Comparison of ENCODE assay signal across 13 cellular contexts in the genomic region with DNA sequence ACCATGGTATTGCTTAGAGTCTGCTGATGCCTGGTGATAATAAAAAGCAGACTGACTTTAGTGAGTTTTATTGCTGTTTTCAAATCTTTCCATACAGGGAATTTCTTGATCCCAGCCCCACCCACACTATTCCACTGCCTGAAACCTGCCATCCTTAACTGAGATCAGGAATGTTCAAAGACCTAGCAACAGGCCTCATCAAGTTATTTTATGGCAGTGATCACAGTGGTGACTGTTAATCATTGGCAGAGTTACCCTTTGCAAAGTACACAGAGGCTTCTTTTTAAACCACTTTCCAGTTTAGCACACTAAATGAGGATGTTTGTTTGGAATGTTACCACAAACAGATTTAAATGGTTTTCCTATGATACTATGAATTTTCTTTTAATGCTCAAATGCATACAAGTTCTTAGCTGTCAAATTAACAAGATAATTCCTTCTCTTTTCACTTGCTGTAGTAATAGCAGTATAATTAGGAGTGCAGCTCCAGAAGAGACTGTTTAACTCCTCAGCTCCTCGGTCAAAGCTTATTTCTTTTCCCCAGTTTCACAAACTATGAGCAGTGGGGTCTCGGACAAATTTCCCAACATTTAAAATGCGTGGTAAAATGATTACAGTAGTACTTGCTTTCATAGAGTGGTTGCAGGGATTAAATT.
DNase-seq lines count a peak whose midpoint lies in the region; ATAC-seq and TF ChIP-seq lines count a peak whose summit lies in the region.
"Had no signal": no experiment of that assay in that cellular context is flagged by ENCODE, and none has a peak within 500 bp of the region (broad histone marks: within the 10 kb centered on the region; RNA-seq: fewer than 3 reads in every experiment).

No MANE protein-coding gene starts in this region.

- H3K27me3 Mint-ChIP-seq in activated CD8-positive, alpha-beta T cell treated with anti-CD3 and anti-CD28 coated beads, Interleukin-2, amount 10 ng/mL, durations not matched to agents 7 days and 5 days (ENCODE audit: low read depth): peaks cover 4% of the 10 kb centered on the region

- H3K36me3 Mint-ChIP-seq in activated CD8-positive, alpha-beta T cell treated with anti-CD3 and anti-CD28 coated beads, Interleukin-2, amount 10 ng/mL, durations not matched to agents 7 days and 5 days (ENCODE audit: low read depth): no peaks in the 10 kb centered on the region

- no peak overlapping the region for H3K4me3 ChIP-seq in RWPE2 (ENCODE audit: severe bottlenecking)
- no peak overlapping the region for H3K4me3 ChIP-seq in kidney epithelial cell (ENCODE audit: low read depth, low read length)
- H3K4me3 ChIP-seq in prostate gland: no peak overlapping the region
- H3K4me3 ChIP-seq: HAP-1, thyroid gland had no signal

- WGBS in prostate gland: 34% methylated on average over 3 of the region's 3 CpGs

- no peaks in the 10 kb centered on the region for H3K4me1 ChIP-seq in RWPE2 (ENCODE audit: insufficient read depth, poor library complexity, severe bottlenecking)
- H3K4me1 ChIP-seq in prostate gland (replicated peaks): no peaks in the 10 kb centered on the region

- ATAC-seq in RWPE2 (ENCODE audit: low read depth): peak; percentile 61
- no peak for ATAC-seq in activated CD8-positive, alpha-beta T cell treated with anti-CD3 and anti-CD28 coated beads, Interleukin-2, amount 10 ng/mL, durations not matched to agents 7 days and 5 days
- no peak for ATAC-seq in esophagus mucosa

- no peaks in the 10 kb centered on the region for H3K9me3 Mint-ChIP-seq in activated CD8-positive, alpha-beta T cell treated with anti-CD3 and anti-CD28 coated beads, Interleukin-2, amount 10 ng/mL, durations not matched to agents 7 days and 5 days (ENCODE audit: insufficient read depth)
- H3K9me3 Mint-ChIP-seq: activated T-cell treated with anti-CD3 and anti-CD28 coated beads, Interleukin-2, amount 50 U/mL, for 24 hours had no signal

- no peak overlapping the region for H3K4me3 Mint-ChIP-seq in activated CD8-positive, alpha-beta T cell treated with anti-CD3 and anti-CD28 coated beads, Interleukin-2, amount 10 ng/mL, durations not matched to agents 7 days and 5 days
- H3K4me3 Mint-ChIP-seq: activated T-cell treated with anti-CD3 and anti-CD28 coated beads, Interleukin-2, amount 50 U/mL, for 24 hours; B cell had no signal

- POLR2A ChIA-PET in activated CD8-positive, alpha-beta T cell treated with anti-CD3 and anti-CD28 coated beads, Interleukin-2, amount 10 ng/mL, durations not matched to agents 7 days and 5 days (lab: Charles Lee): no interaction called here

- H3K4me1 Mint-ChIP-seq in activated CD8-positive, alpha-beta T cell treated with anti-CD3 and anti-CD28 coated beads, Interleukin-2, amount 10 ng/mL, durations not matched to agents 7 days and 5 days (ENCODE audit: low read depth): no peaks in the 10 kb centered on the region
- H3K4me1 Mint-ChIP-seq: B cell had no signal

- in situ Hi-C loops in Caki2 (cut with HindIII; ENCODE audit: low pct_unique_long_range_greater_than_20kb, low sequenced_read_pairs): no loop called here
- in situ Hi-C loops in GM13976 (cut with MboI; ENCODE audit: low sequenced_read_pairs, unreplicated experiment): no loop called here

- no peak for TF ChIP-seq CTCF in RWPE2 (IDR thresholded peaks at IDR 0.05; ENCODE audit: poor library complexity, severe bottlenecking)
- no peak for TF ChIP-seq CTCF in kidney epithelial cell (IDR thresholded peaks at IDR 0.05; ENCODE audit: insufficient read depth, low read length, poor library complexity, severe bottlenecking)
- no peak for TF ChIP-seq CTCF in prostate gland (IDR thresholded peaks at IDR 0.05)
- no peak for TF ChIP-seq CTCF in GM13976 (IDR thresholded peaks at IDR 0.05; ENCODE audit: borderline replicate concordance, control extremely low read depth, extremely low read depth, insufficient read depth, missing control alignments)

- no peak overlapping the region for H3K27ac Mint-ChIP-seq in activated CD8-positive, alpha-beta T cell treated with anti-CD3 and anti-CD28 coated beads, Interleukin-2, amount 10 ng/mL, durations not matched to agents 7 days and 5 days
- H3K27ac Mint-ChIP-seq: activated T-cell treated with anti-CD3 and anti-CD28 coated beads, Interleukin-2, amount 50 U/mL, for 24 hours; B cell had no signal

- CTCF ChIA-PET in activated CD8-positive, alpha-beta T cell treated with anti-CD3 and anti-CD28 coated beads, Interleukin-2, amount 10 ng/mL, durations not matched to agents 7 days and 5 days (lab: Charles Lee): no interaction called here

- H3K36me3 ChIP-seq in RWPE2 (ENCODE audit: low read depth): no peaks in the 10 kb centered on the region
- no peaks in the 10 kb centered on the region for H3K36me3 ChIP-seq in kidney epithelial cell (ENCODE audit: control insufficient read depth, insufficient read depth, low read length)
- no peaks in the 10 kb centered on the region for H3K36me3 ChIP-seq in prostate gland
- H3K36me3 ChIP-seq: HAP-1, thyroid gland had no signal

- DNase-seq in Caki2 (ENCODE audit: low read depth): peak; percentile 66
- no peak for DNase-seq in RWPE2 (ENCODE audit: low spot score)
- DNase-seq in kidney epithelial cell (ENCODE audit: low read depth): peak; percentile 72
- DNase-seq in prostate gland (ENCODE audit: low spot score): peak; percentile 21
- DNase-seq in activated CD8-positive, alpha-beta T cell treated with anti-CD3 and anti-CD28 coated beads, Interleukin-2, amount 10 ng/mL, durations not matched to agents 7 days and 5 days: no peak
- DNase-seq in NCI-H774 (lab: John Stamatoyannopoulos, UW): no peak
- DNase-seq in GM13976 (ENCODE audit: low spot score): no peak
- DNase-seq: activated T-cell treated with anti-CD3 and anti-CD28 coated beads, Interleukin-2, amount 50 U/mL, for 24 hours; dermis blood vessel endothelial cell; thyroid gland had no signal

- H3K9me3 ChIP-seq in RWPE2 (ENCODE audit: severe bottlenecking) (no peaks in the 10 kb centered on the region), prostate gland (no peaks in the 10 kb centered on the region)
- H3K9me3 ChIP-seq: HAP-1, thyroid gland had no signal

- H3K27ac ChIP-seq in RWPE2 (ENCODE audit: poor library complexity, severe bottlenecking): no peak overlapping the region
- H3K27ac ChIP-seq in prostate gland: no peak overlapping the region
- H3K27ac ChIP-seq: thyroid gland had no signal

- TF ChIP-seq POLR2A in prostate gland (IDR thresholded peaks at IDR 0.05): no peak

- H3K27me3 ChIP-seq in RWPE2 (ENCODE audit: insufficient read depth, poor library complexity, severe bottlenecking) (no peaks in the 10 kb centered on the region), kidney epithelial cell (ENCODE audit: control insufficient read depth, insufficient read depth, low read length) (no peaks in the 10 kb centered on the region), prostate gland (replicated peaks; ENCODE audit: insufficient read depth) (no peaks in the 10 kb centered on the region)
- H3K27me3 ChIP-seq: thyroid gland had no signal

- intact Hi-C loops in prostate gland (cut with DNase I): no loop called here

Comparison
In these comparisons a context has a peak if more than half of its experiments do, and no peak if none do; other contexts are left out.
1. DNase-seq: peak in Caki2 (single experiment), kidney epithelial cell (single experiment) and prostate gland (single experiment); none in RWPE2 (single experiment), activated CD8-positive, alpha-beta T cell treated with anti-CD3 and anti-CD28 coated beads, Interleukin-2, amount 10 ng/mL, durations not matched to agents 7 days and 5 days (single experiment), NCI-H774 (single experiment) and GM13976 (single experiment).